Comparison of ENCODE assay signal across 2 cellular contexts in genomic region chr1:12587981-12588620, GRCh38.
TF ChIP-seq lines count a peak whose summit lies in the region.

No MANE protein-coding gene starts in this region.

TF ChIP-seq in A549, 52 proteins besides CTCF, POLR2A, EP300 and RAD21 (continues in another document):
- TF ChIP-seq FOSL2 (IDR thresholded peaks at IDR 0.05) (peak; percentile 59), FOSL2 (CRISPR knock-in tag; IDR thresholded peaks at IDR 0.05) (peak; percentile 80), GATA3 (IDR thresholded peaks at IDR 0.05; ENCODE audit: borderline replicate concordance) (peak; percentile 65; the same call in 1 of the 2 replicates), CHD4 (IDR thresholded peaks at IDR 0.05; ENCODE audit: borderline replicate concordance) (no peak), CBX8 (IDR thresholded peaks at IDR 0.05) (no peak), EHMT2 (IDR thresholded peaks at IDR 0.05; ENCODE audit: low read depth) (no peak), KDM5A (IDR thresholded peaks at IDR 0.05) (no peak), JUN (IDR thresholded peaks at IDR 0.05) (peak in 1 of 2 experiments; percentile 23; a peak in 1 of 5 replicates), USF2 (IDR thresholded peaks at IDR 0.05) (no peak), HOXB5 (CRISPR knock-in tag; IDR thresholded peaks at IDR 0.05) (no peak), ZSCAN20 (CRISPR knock-in tag; IDR thresholded peaks at IDR 0.05) (no peak), MAFK (IDR thresholded peaks at IDR 0.05; ENCODE audit: partially characterized antibody) (peak; percentile 38), FOXS1 (CRISPR knock-in tag; IDR thresholded peaks at IDR 0.05) (no peak), MAZ (IDR thresholded peaks at IDR 0.05; ENCODE audit: borderline replicate concordance, low read depth, low read length) (no peak), BHLHE40 (IDR thresholded peaks at IDR 0.05; ENCODE audit: low read depth, low read length) (no peak), CHD2 (IDR thresholded peaks at IDR 0.05; ENCODE audit: low read length, partially characterized antibody) (no peak), HDAC2 (IDR thresholded peaks at IDR 0.05) (no peak), HES2 (IDR thresholded peaks at IDR 0.05) (no peak), HOXB13 (CRISPR knock-in tag; IDR thresholded peaks at IDR 0.05; ENCODE audit: low read depth) (no peak), HEYL (CRISPR knock-in tag; IDR thresholded peaks at IDR 0.05) (no peak), ELK1 (IDR thresholded peaks at IDR 0.05; ENCODE audit: low read depth, low read length) (no peak), POLR2AphosphoS2 (conservative IDR thresholded peaks at IDR 0.05; ENCODE audit: low read length) (no peak), SMC3 (IDR thresholded peaks at IDR 0.05) (no peak), ESRRA (IDR thresholded peaks at IDR 0.05; ENCODE audit: borderline replicate concordance, low read length) (peak; percentile 44; the same call in 1 of the 2 replicates), RARB (CRISPR knock-in tag; IDR thresholded peaks at IDR 0.05) (no peak), CBX2 (IDR thresholded peaks at IDR 0.05; ENCODE audit: borderline replicate concordance, low read depth) (no peak), NFE2L2 (conservative IDR thresholded peaks at IDR 0.05; ENCODE audit: low read length) (no peak), RNF2 (IDR thresholded peaks at IDR 0.05; ENCODE audit: borderline replicate concordance, low read depth) (no peak), TP53 (CRISPR knock-in tag; IDR thresholded peaks at IDR 0.05) (no peak), NPAS2 (CRISPR knock-in tag; IDR thresholded peaks at IDR 0.05; ENCODE audit: borderline replicate concordance) (no peak), TFCP2L1 (CRISPR knock-in tag; IDR thresholded peaks at IDR 0.05) (no peak), MYC (IDR thresholded peaks at IDR 0.05; ENCODE audit: borderline replicate concordance, low read length) (no peak)
- TF ChIP-seq, protein P1, sequence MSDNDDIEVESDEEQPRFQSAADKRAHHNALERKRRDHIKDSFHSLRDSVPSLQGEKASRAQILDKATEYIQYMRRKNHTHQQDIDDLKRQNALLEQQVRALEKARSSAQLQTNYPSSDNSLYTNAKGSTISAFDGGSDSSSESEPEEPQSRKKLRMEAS (IDR thresholded peaks at IDR 0.05): peak; percentile 69
- TF ChIP-seq, protein P2, sequence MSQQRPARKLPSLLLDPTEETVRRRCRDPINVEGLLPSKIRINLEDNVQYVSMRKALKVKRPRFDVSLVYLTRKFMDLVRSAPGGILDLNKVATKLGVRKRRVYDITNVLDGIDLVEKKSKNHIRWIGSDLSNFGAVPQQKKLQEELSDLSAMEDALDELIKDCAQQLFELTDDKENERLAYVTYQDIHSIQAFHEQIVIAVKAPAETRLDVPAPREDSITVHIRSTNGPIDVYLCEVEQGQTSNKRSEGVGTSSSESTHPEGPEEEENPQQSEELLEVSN (IDR thresholded peaks at IDR 0.05; ENCODE audit: borderline replicate concordance, low read depth): no peak
- TF ChIP-seq, protein P3, sequence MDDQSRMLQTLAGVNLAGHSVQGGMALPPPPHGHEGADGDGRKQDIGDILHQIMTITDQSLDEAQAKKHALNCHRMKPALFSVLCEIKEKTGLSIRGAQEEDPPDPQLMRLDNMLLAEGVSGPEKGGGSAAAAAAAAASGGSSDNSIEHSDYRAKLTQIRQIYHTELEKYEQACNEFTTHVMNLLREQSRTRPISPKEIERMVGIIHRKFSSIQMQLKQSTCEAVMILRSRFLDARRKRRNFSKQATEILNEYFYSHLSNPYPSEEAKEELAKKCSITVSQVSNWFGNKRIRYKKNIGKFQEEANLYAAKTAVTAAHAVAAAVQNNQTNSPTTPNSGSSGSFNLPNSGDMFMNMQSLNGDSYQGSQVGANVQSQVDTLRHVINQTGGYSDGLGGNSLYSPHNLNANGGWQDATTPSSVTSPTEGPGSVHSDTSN (IDR thresholded peaks at IDR 0.05): no peak

TF ChIP-seq in HCT116, 20 proteins besides CTCF, POLR2A, EP300 and RAD21 (continued from another document):
- TF ChIP-seq JUND (IDR thresholded peaks at IDR 0.05) (peak; percentile 62), SP1 (IDR thresholded peaks at IDR 0.05; ENCODE audit: low read depth) (peak; percentile 42; the same call in 1 of the 2 replicates)
